ENCODE assay signal across 17 cellular contexts in genomic region chr5:27511061-27511460, GRCh38.
DNase-seq lines count a peak whose midpoint lies in the region; ATAC-seq, FAIRE-seq and TF ChIP-seq lines count a peak whose summit lies in the region.
"Had no signal": no experiment of that assay in that cellular context is flagged by ENCODE, and none has a peak within 500 bp of the region (broad histone marks: within the 10 kb centered on the region; RNA-seq: fewer than 3 reads in every experiment).

No MANE protein-coding gene starts in this region.

- ATAC-seq in RWPE2 (ENCODE audit: low read depth) (0 out of 3 replicates have a peak, but pooled peaks have one; percentile 29), psoas muscle (no peak), left cardiac atrium (no peak), GM18502 (IDR thresholded peaks at IDR 0.05; ENCODE audit: poor library complexity, unreplicated experiment) (no peak), right lobe of liver (no peak)
- ATAC-seq: HepG2 had no signal

- peak overlapping the region; percentile 32 for H2AFZ ChIP-seq in keratinocyte (ENCODE audit: control insufficient read depth, low read length)

- no peak overlapping the region for H3K27ac ChIP-seq in RWPE2 (ENCODE audit: poor library complexity, severe bottlenecking)
- H3K27ac ChIP-seq in keratinocyte (ENCODE audit: control insufficient read depth, insufficient read depth, low read length) = no peak overlapping the region
- no peak overlapping the region for H3K27ac ChIP-seq in psoas muscle
- no peak overlapping the region for H3K27ac ChIP-seq in right lobe of liver
- H3K27ac ChIP-seq: BLaER1 treated with 17β-estradiol and CSF1 and Interleukin-3, amounts not matched to agents 10 nM and 100 nM; KMS-11; SJSA1 had no signal

- H3K4me3 Mint-ChIP-seq in HFFc6 = peak overlapping the region; percentile 74

- H3K36me3 ChIP-seq in RWPE2 (ENCODE audit: low read depth) (no peaks in the 10 kb centered on the region), keratinocyte (ENCODE audit: control insufficient read depth in 2 of 2, extremely low read depth in 1 of 2, insufficient read depth in 2 of 2, low read length in 2 of 2) (no peaks in the 10 kb centered on the region), psoas muscle (ENCODE audit: insufficient read depth in 1 of 2, low read depth in 1 of 2) (no peaks in the 10 kb centered on the region), right lobe of liver (no peaks in the 10 kb centered on the region)
- H3K36me3 ChIP-seq: BLaER1 treated with 17β-estradiol and CSF1 and Interleukin-3, amounts not matched to agents 10 nM and 100 nM; SJSA1 had no signal

- H4K20me1 ChIP-seq in keratinocyte (ENCODE audit: control insufficient read depth, extremely low read depth, insufficient read depth, low read length) = no peaks in the 10 kb centered on the region
- H4K20me1 ChIP-seq: BLaER1 treated with 17β-estradiol and CSF1 and Interleukin-3, amounts not matched to agents 10 nM and 100 nM had no signal

- H3K4me2 ChIP-seq in keratinocyte (ENCODE audit: control insufficient read depth, extremely low read depth, insufficient read depth, low read depth, low read length) = peak overlapping the region; percentile 8
- H3K4me2 ChIP-seq: BLaER1 treated with 17β-estradiol and CSF1 and Interleukin-3, amounts not matched to agents 10 nM and 100 nM had no signal

- WGBS in psoas muscle, 3 donors = 22 to 28% (median 25%) methylated on average over 3 of the region's 3 CpGs
- WGBS in right lobe of liver (ENCODE audit: insufficient coverage, low coverage, low lambda C conversion rate, missing lambda C conversion rate) = 44% methylated on average over 3 of the region's 3 CpGs

- H3K36me3 Mint-ChIP-seq in HFFc6 (ENCODE audit: low read depth) = no peaks in the 10 kb centered on the region

- H3K27me3 ChIP-seq in RWPE2 (ENCODE audit: insufficient read depth, poor library complexity, severe bottlenecking) = no peaks in the 10 kb centered on the region
- H3K27me3 ChIP-seq in keratinocyte (ENCODE audit: control insufficient read depth, extremely low read depth, insufficient read depth, low read length) = no peaks in the 10 kb centered on the region
- no peaks in the 10 kb centered on the region for H3K27me3 ChIP-seq in psoas muscle (ENCODE audit: insufficient read depth in 3 of 3, low read length in 2 of 3)
- no peaks in the 10 kb centered on the region for H3K27me3 ChIP-seq in right lobe of liver
- H3K27me3 ChIP-seq: BLaER1 treated with 17β-estradiol and CSF1 and Interleukin-3, amounts not matched to agents 10 nM and 100 nM; SJSA1 had no signal

- H3K9me3 ChIP-seq in RWPE2 (ENCODE audit: severe bottlenecking) = no peaks in the 10 kb centered on the region
- no peaks in the 10 kb centered on the region for H3K9me3 ChIP-seq in keratinocyte (ENCODE audit: control insufficient read depth, low read depth, low read length)
- no peaks in the 10 kb centered on the region for H3K9me3 ChIP-seq in psoas muscle
- H3K9me3 ChIP-seq in right lobe of liver = no peaks in the 10 kb centered on the region
- H3K9me3 ChIP-seq: BLaER1 treated with 17β-estradiol and CSF1 and Interleukin-3, amounts not matched to agents 10 nM and 100 nM; SJSA1 had no signal

- dilution Hi-C loops in keratinocyte (cut with MboI; ENCODE audit: extremely low pct_ligation_motif_present, low sequenced_read_pairs) = no loop called here

- H3K4me3 ChIP-seq in RWPE2 (ENCODE audit: severe bottlenecking) (peak overlapping the region; percentile 1), keratinocyte (ENCODE audit: control insufficient read depth in 2 of 3, extremely low read depth in 1 of 3, insufficient read depth in 2 of 3, low read depth in 1 of 3, low read length in 3 of 3) (no peak overlapping the region), psoas muscle (no peak overlapping the region), right lobe of liver (no peak overlapping the region)
- H3K4me3 ChIP-seq: BLaER1 treated with 17β-estradiol and CSF1 and Interleukin-3, amounts not matched to agents 10 nM and 100 nM; SJSA1 had no signal

- TF ChIP-seq POLR2A in right lobe of liver (IDR thresholded peaks at IDR 0.05) = no peak

- DNase-seq in HFFc6 (no peak), RWPE2 (ENCODE audit: low spot score) (no peak), keratinocyte (ENCODE audit: low read depth, low spot score) (no peak), psoas muscle (no peak), left cardiac atrium (no peak), right lobe of liver (no peak)
- DNase-seq: DMS 273 treated with DMSO at 0.1 percent for 48 hours, GOT3, NCI-H1417, NCI-H2029 treated with DMSO at 0.1 percent for 48 hours, NCI-H510A, NCI-H82 had no signal

- no peaks in the 10 kb centered on the region for H3K9me1 ChIP-seq in keratinocyte (ENCODE audit: control insufficient read depth, extremely low read depth, insufficient read depth, low read length)

- no peaks in the 10 kb centered on the region; the same call in 1 of the 2 replicates for H3K27me3 Mint-ChIP-seq in HFFc6 (ENCODE audit: insufficient read depth)

- H3K27ac Mint-ChIP-seq in HFFc6 = no peak overlapping the region

- no peaks in the 10 kb centered on the region for H3K4me1 ChIP-seq in RWPE2 (ENCODE audit: insufficient read depth, poor library complexity, severe bottlenecking)
- no peaks in the 10 kb centered on the region for H3K4me1 ChIP-seq in keratinocyte (ENCODE audit: control insufficient read depth, extremely low read depth, insufficient read depth, low read length)
- no peaks in the 10 kb centered on the region for H3K4me1 ChIP-seq in psoas muscle
- H3K4me1 ChIP-seq in right lobe of liver = no peaks in the 10 kb centered on the region
- H3K4me1 ChIP-seq: SJSA1 had no signal

- TF ChIP-seq CTCF in HFFc6 (IDR thresholded peaks at IDR 0.05) = no peak
- no peak for TF ChIP-seq CTCF in RWPE2 (IDR thresholded peaks at IDR 0.05; ENCODE audit: poor library complexity, severe bottlenecking)
- no peak for TF ChIP-seq CTCF in keratinocyte (optimal IDR thresholded peaks at IDR 0.05 in 1 of 3, IDR thresholded peaks at IDR 0.05 in 1 of 3, conservative IDR thresholded peaks at IDR 0.05 in 1 of 3; ENCODE audit: extremely low read depth in 1 of 3, insufficient read depth in 2 of 3, low read length in 3 of 3)
- no peak for TF ChIP-seq CTCF in psoas muscle (IDR thresholded peaks at IDR 0.05)
- no peak for TF ChIP-seq CTCF in right lobe of liver (IDR thresholded peaks at IDR 0.05)

- intact Hi-C loops in psoas muscle (cut with DNase I) = no loop called here
- intact Hi-C loops in left cardiac atrium (cut with DNase I) = no loop called here
- intact Hi-C loops in right lobe of liver (cut with DNase I) = no loop called here

- FAIRE-seq in keratinocyte (lab: Jason Lieb, UNC) = no peak
- FAIRE-seq: HepG2 had no signal

- H3K79me2 ChIP-seq in keratinocyte (ENCODE audit: control insufficient read depth, insufficient read depth, low read length) = no peaks in the 10 kb centered on the region

- H3K4me1 Mint-ChIP-seq in HFFc6 (ENCODE audit: low read depth) = no peaks in the 10 kb centered on the region; the same call in 1 of the 2 replicates

- H3K9me3 Mint-ChIP-seq in HFFc6 = no peaks in the 10 kb centered on the region

- H3K9ac ChIP-seq in keratinocyte (ENCODE audit: control insufficient read depth, extremely low read depth, insufficient read depth, low read length) = no peak overlapping the region
- H3K9ac ChIP-seq: BLaER1 treated with 17β-estradiol and CSF1 and Interleukin-3, amounts not matched to agents 10 nM and 100 nM; KMS-11 had no signal
